In genomic region chr7:120993575-120994191, GRCh38 we compare ENCODE assay signal across 18 cellular contexts.
DNase-seq lines count a peak whose midpoint lies in the region; ATAC-seq and TF ChIP-seq lines count a peak whose summit lies in the region.
"Had no signal": no experiment of that assay in that cellular context is flagged by ENCODE, and none has a peak within 500 bp of the region (broad histone marks: within the 10 kb centered on the region; RNA-seq: fewer than 3 reads in every experiment).

No MANE protein-coding gene starts in this region.

- no peak for ATAC-seq in HG03442 (IDR thresholded peaks at IDR 0.05; ENCODE audit: unreplicated experiment)
- ATAC-seq: activated T-cell treated with anti-CD3 and anti-CD28 coated beads, Interleukin-2, amount 50 U/mL, for 4 hours had no signal

- H3K27me3 ChIP-seq in rectal smooth muscle tissue (ENCODE audit: control insufficient read depth, insufficient read depth, low read length): no peaks in the 10 kb centered on the region

- no peak overlapping the region for H3K27ac ChIP-seq in rectal smooth muscle tissue (ENCODE audit: low read depth, low read length)
- H3K27ac ChIP-seq: KMS-11, RWPE1, skin epidermis had no signal

- H3K4me1 ChIP-seq in rectal smooth muscle tissue (ENCODE audit: control insufficient read depth, insufficient read depth, low read length): peaks cover 11% of the 10 kb centered on the region

- H3K9ac ChIP-seq in rectal smooth muscle tissue (ENCODE audit: low read length): no peak overlapping the region
- H3K9ac ChIP-seq: KMS-11 had no signal

- H3K4me3 ChIP-seq in AG10803 (ENCODE audit: low read length): no peak overlapping the region
- no peak overlapping the region for H3K4me3 ChIP-seq in epithelial cell of esophagus (ENCODE audit: low read length)
- H3K4me3 ChIP-seq in rectal smooth muscle tissue (ENCODE audit: low read length): peak overlapping the region; percentile 33
- H3K4me3 ChIP-seq: skin epidermis had no signal

- TF ChIP-seq CTCF in AG10803 (conservative IDR thresholded peaks at IDR 0.05; ENCODE audit: low read length) (no peak), epithelial cell of esophagus (IDR thresholded peaks at IDR 0.05; ENCODE audit: insufficient read depth, low read depth, low read length, missing control alignments) (no peak)

- no peaks in the 10 kb centered on the region for H3K36me3 ChIP-seq in rectal smooth muscle tissue (ENCODE audit: control insufficient read depth, insufficient read depth, low read length)

- peak; percentile 70 for DNase-seq in AG10803 (ENCODE audit: low read depth)
- DNase-seq in OCI-M1 (lab: John Stamatoyannopoulos, UW): peak; percentile 37
- DNase-seq in epithelial cell of esophagus (ENCODE audit: low read depth): peak; percentile 51
- no peak for DNase-seq in LoVo (ENCODE audit: low spot score)
- DNase-seq in 8988T: no peak
- DNase-seq in NOMO-1 (lab: John Stamatoyannopoulos, UW; ENCODE audit: unreplicated experiment in 2 of 2): no peak
- DNase-seq: activated CD4-positive, alpha-beta T cell treated with anti-CD3 and anti-CD28 coated beads, Interleukin-2, amount 10 ng/mL, durations not matched to agents 7 days and 5 days; activated T-cell treated with anti-CD3 and anti-CD28 coated beads, Interleukin-2, amount 50 U/mL, for 4 hours; amniotic stem cell; H7; NCI-H1694 treated with DMSO at 0.1 percent for 48 hours; NCI-H526; stimulated activated naive CD4-positive, alpha-beta T cell treated with Interleukin-2 at 50 U/mL for 16 hours had no signal

Comparison
In these comparisons a context has a peak if more than half of its experiments do, and no peak if none do; other contexts are left out.
1. DNase-seq: peak in AG10803 (single experiment), OCI-M1 (single experiment) and epithelial cell of esophagus (single experiment); none in LoVo (single experiment), 8988T (single experiment) and NOMO-1 (0 of 2).